16 cellular contexts compared by ENCODE assay signal in the genomic region with DNA sequence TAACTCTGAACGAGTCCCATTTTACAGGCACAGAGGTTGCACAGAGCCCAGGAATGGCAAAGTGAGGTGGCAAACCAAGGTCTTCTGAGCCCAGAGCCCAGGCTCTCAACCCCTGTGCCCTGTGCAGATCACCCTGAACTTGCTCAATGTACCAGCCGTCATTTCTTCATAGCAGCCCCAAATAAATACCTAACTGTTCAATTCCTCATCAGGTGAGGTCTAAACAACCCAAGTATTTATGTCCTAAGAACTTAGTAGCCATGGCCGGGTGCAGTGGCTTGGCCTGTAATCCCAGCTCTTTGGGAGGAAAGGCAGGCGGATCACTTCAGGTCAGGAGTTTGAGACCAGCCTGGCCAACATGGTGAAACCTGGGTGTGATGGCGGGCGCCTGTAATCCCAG. TPM values are rescaled to one million over a fixed set of nuclear protein-coding genes. Genes with fewer than 3 reads are reported as not detected.
DNase-seq lines count a peak whose midpoint lies in the region; ATAC-seq and TF ChIP-seq lines count a peak whose summit lies in the region.
"Had no signal": no experiment of that assay in that cellular context is flagged by ENCODE, and none has a peak within 500 bp of the region (broad histone marks: within the 10 kb centered on the region; RNA-seq: fewer than 3 reads in every experiment).

No MANE protein-coding gene starts in this region.

- peak overlapping the region; percentile 78 for H3K27ac Mint-ChIP-seq in activated CD4-positive, alpha-beta T cell treated with anti-CD3 and anti-CD28 coated beads, Interleukin-2, amount 10 ng/mL, durations not matched to agents 7 days and 5 days
- H3K27ac Mint-ChIP-seq in activated CD4-positive, alpha-beta T cell treated with anti-CD3 and anti-CD28 coated beads for 36 hours, result no peak overlapping the region
- H3K27ac Mint-ChIP-seq in activated naive CD8-positive, alpha-beta T cell treated with anti-CD3 and anti-CD28 coated beads for 36 hours, result peak overlapping the region; percentile 59

- no peak overlapping the region for H3K4me3 ChIP-seq in HEK293 (ENCODE audit: low read depth, low read length)
- H3K4me3 ChIP-seq: A549, GM23248, HAP-1 had no signal

- no peaks in the 10 kb centered on the region for H3K36me3 ChIP-seq in HEK293 (ENCODE audit: control insufficient read depth in 2 of 2, insufficient read depth in 1 of 2, low read length in 2 of 2)
- H3K36me3 ChIP-seq: HAP-1 had no signal

- intact Hi-C loops in activated CD4-positive, alpha-beta T cell treated with anti-CD3 and anti-CD28 coated beads for 36 hours (cut with DNase I, micrococcal nuclease), result no loop called here

- H3K4me1 Mint-ChIP-seq in activated CD4-positive, alpha-beta T cell treated with anti-CD3 and anti-CD28 coated beads, Interleukin-2, amount 10 ng/mL, durations not matched to agents 7 days and 5 days, result peaks cover 61% of the 10 kb centered on the region
- peaks cover 33% of the 10 kb centered on the region for H3K4me1 Mint-ChIP-seq in activated CD4-positive, alpha-beta T cell treated with anti-CD3 and anti-CD28 coated beads for 36 hours
- H3K4me1 Mint-ChIP-seq in activated naive CD8-positive, alpha-beta T cell treated with anti-CD3 and anti-CD28 coated beads for 36 hours, result peaks cover 32% of the 10 kb centered on the region

- H3K4me3 Mint-ChIP-seq in activated CD4-positive, alpha-beta T cell treated with anti-CD3 and anti-CD28 coated beads, Interleukin-2, amount 10 ng/mL, durations not matched to agents 7 days and 5 days, result no peak overlapping the region
- H3K4me3 Mint-ChIP-seq in activated CD4-positive, alpha-beta T cell treated with anti-CD3 and anti-CD28 coated beads for 36 hours, result no peak overlapping the region
- no peak overlapping the region for H3K4me3 Mint-ChIP-seq in activated naive CD8-positive, alpha-beta T cell treated with anti-CD3 and anti-CD28 coated beads for 36 hours

- peaks cover 13% of the 10 kb centered on the region for H3K27me3 Mint-ChIP-seq in activated CD4-positive, alpha-beta T cell treated with anti-CD3 and anti-CD28 coated beads, Interleukin-2, amount 10 ng/mL, durations not matched to agents 7 days and 5 days
- H3K27me3 Mint-ChIP-seq in activated CD4-positive, alpha-beta T cell treated with anti-CD3 and anti-CD28 coated beads for 36 hours, result peaks cover 14% of the 10 kb centered on the region
- H3K27me3 Mint-ChIP-seq in activated naive CD8-positive, alpha-beta T cell treated with anti-CD3 and anti-CD28 coated beads for 36 hours, result peaks cover 9% of the 10 kb centered on the region

- no peaks in the 10 kb centered on the region for H3K4me1 ChIP-seq in HEK293 (ENCODE audit: control insufficient read depth, insufficient read depth, low read length)
- H3K4me1 ChIP-seq: Caco-2, HAP-1 had no signal

- H3K9me3 ChIP-seq in HEK293 (ENCODE audit: control insufficient read depth, insufficient read depth, low read depth, low read length), result no peaks in the 10 kb centered on the region
- H3K9me3 ChIP-seq: A549, Caco-2, HAP-1 had no signal

- no peak for DNase-seq in activated CD4-positive, alpha-beta T cell treated with anti-CD3 and anti-CD28 coated beads, Interleukin-2, amount 10 ng/mL, durations not matched to agents 7 days and 5 days
- DNase-seq in activated CD4-positive, alpha-beta T cell treated with anti-CD3 and anti-CD28 coated beads for 36 hours, result no peak
- no peak for DNase-seq in activated naive CD8-positive, alpha-beta T cell treated with anti-CD3 and anti-CD28 coated beads for 36 hours
- DNase-seq in SW 1271 (lab: John Stamatoyannopoulos, UW), result no peak
- DNase-seq in putamen (ENCODE audit: low spot score), result no peak
- DNase-seq: AML-193, Caco-2, GM23248 had no signal

- CTCF ChIA-PET in activated CD4-positive, alpha-beta T cell treated with anti-CD3 and anti-CD28 coated beads, Interleukin-2, amount 10 ng/mL, durations not matched to agents 7 days and 5 days (lab: Charles Lee), result interaction anchor here (0.6 to 3.6 kb wide), 6 partner anchors 12 to 943 kb away, joined by 3 to 22 read pairs (median 4); no protein-coding TSS in a partner anchor
- CTCF ChIA-PET in activated CD4-positive, alpha-beta T cell treated with anti-CD3 and anti-CD28 coated beads for 36 hours (lab: Charles Lee), result interaction anchor here (1.4 to 6.1 kb wide), 4 partner anchors 11 to 122 kb away, joined by 5 to 37 read pairs (median 30); no protein-coding TSS in a partner anchor
- CTCF ChIA-PET in HEK293 (lab: Yijun Ruan, JAX), result interaction anchor here (0.6 to 9.2 kb wide), 9 partner anchors 9 to 237 kb away, joined by 4 to 61 read pairs (median 6); no protein-coding TSS in a partner anchor

- no peak for ATAC-seq in activated CD4-positive, alpha-beta T cell treated with anti-CD3 and anti-CD28 coated beads for 36 hours
- no peak for ATAC-seq in HG03469 (IDR thresholded peaks at IDR 0.05; ENCODE audit: unreplicated experiment)
- ATAC-seq: A549 had no signal

- POLR2A ChIA-PET in activated CD4-positive, alpha-beta T cell treated with anti-CD3 and anti-CD28 coated beads, Interleukin-2, amount 10 ng/mL, durations not matched to agents 7 days and 5 days (lab: Charles Lee), result no interaction called here
- POLR2A ChIA-PET in activated CD4-positive, alpha-beta T cell treated with anti-CD3 and anti-CD28 coated beads for 36 hours (lab: Charles Lee), result interaction anchor here (0.9 kb wide), 1 partner anchor 23 kb away, joined by 4 read pairs; no protein-coding TSS in a partner anchor
- POLR2A ChIA-PET in HEK293 (lab: Yijun Ruan, JAX), result no interaction called here

- H3K9me3 Mint-ChIP-seq in activated CD4-positive, alpha-beta T cell treated with anti-CD3 and anti-CD28 coated beads, Interleukin-2, amount 10 ng/mL, durations not matched to agents 7 days and 5 days, result peaks cover 2% of the 10 kb centered on the region
- no peaks in the 10 kb centered on the region for H3K9me3 Mint-ChIP-seq in activated CD4-positive, alpha-beta T cell treated with anti-CD3 and anti-CD28 coated beads for 36 hours (ENCODE audit: low read depth)
- peaks cover 7% of the 10 kb centered on the region for H3K9me3 Mint-ChIP-seq in activated naive CD8-positive, alpha-beta T cell treated with anti-CD3 and anti-CD28 coated beads for 36 hours

- H3K36me3 Mint-ChIP-seq in activated CD4-positive, alpha-beta T cell treated with anti-CD3 and anti-CD28 coated beads, Interleukin-2, amount 10 ng/mL, durations not matched to agents 7 days and 5 days (ENCODE audit: low read depth), result peaks cover 2% of the 10 kb centered on the region
- no peaks in the 10 kb centered on the region for H3K36me3 Mint-ChIP-seq in activated CD4-positive, alpha-beta T cell treated with anti-CD3 and anti-CD28 coated beads for 36 hours (ENCODE audit: low read depth)
- H3K36me3 Mint-ChIP-seq in activated naive CD8-positive, alpha-beta T cell treated with anti-CD3 and anti-CD28 coated beads for 36 hours, result peaks cover 10% of the 10 kb centered on the region

- H3K27ac ChIP-seq in HEK293 (ENCODE audit: extremely low read depth, low read depth, low read length), result no peak overlapping the region
- H3K27ac ChIP-seq: 22Rv1, A549, GM23248, HL-60 had no signal

- TF ChIP-seq CTCF in HEK293 (tag by site-specific recombination; IDR thresholded peaks at IDR 0.05), result no peak

TF ChIP-seq in HEK293, 187 proteins besides CTCF, POLR2A, EP300 and RAD21:
- TF ChIP-seq ZNF10 (tag by site-specific recombination; IDR thresholded peaks at IDR 0.05), result peak; percentile 56; the same call in 1 of the 2 replicates
- no peak for TF ChIP-seq ZNF155 (tag by site-specific recombination; IDR thresholded peaks at IDR 0.05)

RNA-seq across cellular contexts. Expression of a gene that starts 21.8 kb away (rescaled TPM):
- total RNA-seq in activated CD4-positive, alpha-beta T cell treated with anti-CD3 and anti-CD28 coated beads, Interleukin-2, amount 10 ng/mL, durations not matched to agents 7 days and 5 days, result under 1 TPM; 0.06 to 0.07 TPM
- under 1 TPM; 0.07 to 0.14 TPM for total RNA-seq in activated CD4-positive, alpha-beta T cell treated with anti-CD3 and anti-CD28 coated beads for 36 hours
- under 1 TPM; 0.21 to 0.26 TPM for total RNA-seq in activated naive CD8-positive, alpha-beta T cell treated with anti-CD3 and anti-CD28 coated beads for 36 hours
- total RNA-seq: H4, HT1080 had no signal

RNA-seq across cellular contexts. Expression of a gene that starts 46.1 kb away (rescaled TPM):
- not detected for total RNA-seq in activated CD4-positive, alpha-beta T cell treated with anti-CD3 and anti-CD28 coated beads, Interleukin-2, amount 10 ng/mL, durations not matched to agents 7 days and 5 days
- total RNA-seq in activated CD4-positive, alpha-beta T cell treated with anti-CD3 and anti-CD28 coated beads for 36 hours, result not detected
- 1 to 10 TPM; 6.0 to 6.3 TPM for total RNA-seq in activated naive CD8-positive, alpha-beta T cell treated with anti-CD3 and anti-CD28 coated beads for 36 hours
- total RNA-seq: Caco-2, H4, HT1080 had no signal

Comparison
In these comparisons a context has a peak if more than half of its experiments do, and no peak if none do; other contexts are left out.
1. RNA of a gene that starts 46.1 kb away (total RNA-seq): 6.0 to 6.3 TPM in activated naive CD8-positive, alpha-beta T cell treated with anti-CD3 and anti-CD28 coated beads for 36 hours; not detected in activated CD4-positive, alpha-beta T cell treated with anti-CD3 and anti-CD28 coated beads, Interleukin-2, amount 10 ng/mL, durations not matched to agents 7 days and 5 days and not detected in activated CD4-positive, alpha-beta T cell treated with anti-CD3 and anti-CD28 coated beads for 36 hours; every median in the first group is over 4 times any median in the second.